In the genomic region with DNA sequence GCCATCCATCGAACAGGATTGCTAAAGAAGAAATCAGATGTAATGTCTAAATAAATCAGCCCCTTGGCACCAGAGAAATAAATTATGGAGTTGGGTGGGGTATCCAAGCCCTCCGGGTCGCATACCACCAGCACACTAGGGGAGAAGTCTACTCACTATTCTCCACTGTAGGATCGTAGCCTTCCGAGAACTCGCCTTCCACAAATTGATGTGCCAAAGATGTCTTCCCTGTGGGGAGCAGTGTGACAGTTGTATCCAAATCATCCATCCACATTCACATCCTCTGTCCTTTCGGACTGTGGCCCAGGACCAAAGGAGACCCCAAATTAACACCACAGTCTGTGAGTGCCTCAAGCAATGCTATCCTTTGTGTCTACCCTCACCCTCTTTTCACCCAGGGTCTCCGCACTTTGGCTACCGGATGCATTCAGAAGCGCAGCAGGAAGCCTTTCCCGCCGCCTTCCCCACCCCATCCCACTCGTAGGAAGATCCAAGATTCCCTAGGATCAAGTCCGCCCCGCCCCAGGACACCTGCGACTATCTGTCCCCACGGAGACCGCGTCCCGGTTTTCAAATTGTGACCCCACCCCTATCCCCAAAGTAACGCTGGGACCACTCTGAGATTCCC, we compare ENCODE assay signal across 8 cellular contexts. TPM values are rescaled to one million over a fixed set of nuclear protein-coding genes. Genes with fewer than 3 reads are reported as not detected.
DNase-seq lines count a peak whose midpoint lies in the region; ATAC-seq and TF ChIP-seq lines count a peak whose summit lies in the region.

No MANE protein-coding gene starts in this region.

- H3K4me2 ChIP-seq in MM.1S (ENCODE audit: low read depth, low read length) (peak overlapping the region; percentile 91), neuronal stem cell (ENCODE audit: insufficient read depth, low read length, poor library complexity, severe bottlenecking) (peak overlapping the region; percentile 85)

- H4K20me1 ChIP-seq in MM.1S (ENCODE audit: insufficient read depth, low read length), result no peaks in the 10 kb centered on the region

- H2BK120ac ChIP-seq in neuronal stem cell (ENCODE audit: low read depth, low read length), result no peak overlapping the region

- H3K9me3 ChIP-seq in MM.1S (replicated peaks; ENCODE audit: insufficient read depth, low read length) (no peaks in the 10 kb centered on the region), ectodermal cell (ENCODE audit: control insufficient read depth, low read length) (no peaks in the 10 kb centered on the region), neuronal stem cell (replicated peaks in 1 of 2; ENCODE audit: control insufficient read depth in 2 of 2, insufficient read depth in 1 of 2, low read depth in 1 of 2, low read length in 2 of 2) (no peaks in the 10 kb centered on the region)

- no peak overlapping the region for H3K18ac ChIP-seq in neuronal stem cell (ENCODE audit: low read length)

- no peak overlapping the region for H2AK5ac ChIP-seq in neuronal stem cell (ENCODE audit: low read depth, low read length)

- no peak overlapping the region for H2BK15ac ChIP-seq in neuronal stem cell (ENCODE audit: low read length)

- H3K4me1 ChIP-seq in MM.1S (ENCODE audit: low read length) (peaks cover 6% of the 10 kb centered on the region), ectodermal cell (ENCODE audit: control insufficient read depth, insufficient read depth, low read length) (peaks cover 4% of the 10 kb centered on the region), neuronal stem cell (ENCODE audit: control insufficient read depth in 2 of 2, insufficient read depth in 1 of 2, low read depth in 1 of 2, low read length in 2 of 2) (peaks cover 4 to 9% of the 10 kb centered on the region in 2 donors)

- H3K4ac ChIP-seq in neuronal stem cell (ENCODE audit: low read length), result no peak overlapping the region

- H4K8ac ChIP-seq in neuronal stem cell (ENCODE audit: low read depth, low read length), result no peak overlapping the region

- H3K79me2 ChIP-seq in MM.1S (ENCODE audit: low read length), result peaks cover 12% of the 10 kb centered on the region

- peak overlapping the region; percentile 70 for H3K9ac ChIP-seq in MM.1S (ENCODE audit: low read length)
- H3K9ac ChIP-seq in neuronal stem cell (ENCODE audit: low read depth, low read length, poor library complexity), result peak overlapping the region; percentile 32

- H2BK12ac ChIP-seq in neuronal stem cell (ENCODE audit: low read length), result no peak overlapping the region

- H3F3A ChIP-seq in MM.1S (ENCODE audit: insufficient read depth, low read length), result peaks cover 6% of the 10 kb centered on the region; the same call in 1 of the 2 replicates

- H2BK5ac ChIP-seq in neuronal stem cell (ENCODE audit: low read length), result no peak overlapping the region

- no peak overlapping the region for H3K23ac ChIP-seq in neuronal stem cell (ENCODE audit: low read depth, low read length, poor library complexity)

- H2AFZ ChIP-seq in MM.1S (ENCODE audit: low read length) (peak overlapping the region; percentile 91), neuronal stem cell (ENCODE audit: low read length) (peak overlapping the region; percentile 96)

- 20 to 22% methylated on average over 20 to 21 of the region's 21 CpGs for WGBS in ectodermal cell, 2 experiments
- no CpG with 5 or more reads among the region's 21 CpGs for WGBS in neuronal stem cell (ENCODE audit: extremely low coverage in 2 of 2, insufficient read length in 2 of 2, insufficient replicate concordance in 1 of 2), 2 donors

- no peak overlapping the region for H3K14ac ChIP-seq in neuronal stem cell (ENCODE audit: low read length)

- no peaks in the 10 kb centered on the region for H3K36me3 ChIP-seq in MM.1S (replicated peaks; ENCODE audit: insufficient read depth, low read length)
- no peaks in the 10 kb centered on the region for H3K36me3 ChIP-seq in ectodermal cell (ENCODE audit: control insufficient read depth, insufficient read depth, low read length)
- peaks cover 0 to 3% of the 10 kb centered on the region in 2 donors for H3K36me3 ChIP-seq in neuronal stem cell (replicated peaks in 1 of 2; ENCODE audit: control insufficient read depth in 2 of 2, insufficient read depth in 2 of 2, low read length in 2 of 2)

- no peaks in the 10 kb centered on the region for H3K9me2 ChIP-seq in MM.1S (replicated peaks; ENCODE audit: insufficient read depth, low read length)

- H3K27me3 ChIP-seq in MM.1S (replicated peaks; ENCODE audit: insufficient read depth, low read length) (no peaks in the 10 kb centered on the region), ectodermal cell (ENCODE audit: control insufficient read depth, insufficient read depth, low read length, poor library complexity, severe bottlenecking) (peaks cover 19% of the 10 kb centered on the region), neuronal stem cell (ENCODE audit: control insufficient read depth in 3 of 3, insufficient read depth in 3 of 3, low read depth in 1 of 3, low read length in 3 of 3) (peaks cover 0 to 7% (median 0%) of the 10 kb centered on the region in 3 experiments)

- DNase-seq in COLO668 (lab: John Stamatoyannopoulos, UW; ENCODE audit: unreplicated experiment) (peak; percentile 25), MM.1S (no peak), neuronal stem cell (ENCODE audit: low spot score) (no peak), NCI-H226 (no peak)

- no peak for TF ChIP-seq CTCF in MM.1S (IDR thresholded peaks at IDR 0.05; ENCODE audit: low read length)

- ATAC-seq in GM21786 (IDR thresholded peaks at IDR 0.05; ENCODE audit: unreplicated experiment) (no peak), GM18870 (IDR thresholded peaks at IDR 0.05; ENCODE audit: unreplicated experiment) (no peak), HG02981 (IDR thresholded peaks at IDR 0.05; ENCODE audit: unreplicated experiment) (no peak)

- H4K91ac ChIP-seq in neuronal stem cell (ENCODE audit: low read depth, low read length, poor library complexity), result no peak overlapping the region

- peak overlapping the region; percentile 66; the same call in 1 of the 2 replicates for H3K27ac ChIP-seq in MM.1S (ENCODE audit: low read length)
- no peak overlapping the region for H3K27ac ChIP-seq in ectodermal cell (ENCODE audit: insufficient read depth, low read depth, low read length, poor library complexity, severe bottlenecking)
- H3K27ac ChIP-seq in neuronal stem cell (replicated peaks; ENCODE audit: low read length), result no peak overlapping the region

- peak overlapping the region; percentile 92 for H3K4me3 ChIP-seq in MM.1S (ENCODE audit: low read length)
- H3K4me3 ChIP-seq in ectodermal cell (ENCODE audit: insufficient read depth, low read depth, low read length), result peak overlapping the region; percentile 62
- H3K4me3 ChIP-seq in neuronal stem cell (ENCODE audit: low read length in 2 of 2), result peak overlapping the region; percentile 53 to 86

- no peaks in the 10 kb centered on the region for H3K79me1 ChIP-seq in neuronal stem cell (ENCODE audit: low read depth, low read length)

RNA-seq across cellular contexts. Expression of a gene that starts 0.8 kb away (rescaled TPM):
- 4.0 TPM for polyA plus RNA-seq in ectodermal cell (2013, experiment 1 of 4)
- polyA plus RNA-seq in ectodermal cell (2013, experiment 2 of 4), result 1.8 TPM
- 3.4 TPM for polyA plus RNA-seq in ectodermal cell (2013, experiment 3 of 4)
- 2.4 TPM for polyA plus RNA-seq in ectodermal cell (2013, experiment 4 of 4)
- polyA plus RNA-seq in neuronal stem cell (2013, experiment 1 of 2), result 4.0 TPM
- 4.1 TPM for polyA plus RNA-seq in neuronal stem cell (2013, experiment 2 of 2)

RNA-seq across cellular contexts. Expression of a gene that starts 8.4 kb away (rescaled TPM):
- 38.6 TPM for polyA plus RNA-seq in ectodermal cell (2013, experiment 1 of 4)
- 59.7 TPM for polyA plus RNA-seq in ectodermal cell (2013, experiment 2 of 4)
- 36.7 TPM for polyA plus RNA-seq in ectodermal cell (2013, experiment 3 of 4)
- polyA plus RNA-seq in ectodermal cell (2013, experiment 4 of 4), result 50.5 TPM
- 10.4 TPM for polyA plus RNA-seq in neuronal stem cell (2013, experiment 1 of 2)
- 10.8 TPM for polyA plus RNA-seq in neuronal stem cell (2013, experiment 2 of 2)

RNA-seq across cellular contexts. Expression of a gene that starts 25.6 kb away (rescaled TPM):
- 0.48 TPM for polyA plus RNA-seq in ectodermal cell (2013, experiment 1 of 4)
- polyA plus RNA-seq in ectodermal cell (2013, experiment 2 of 4), result 0.27 TPM
- 0.16 TPM for polyA plus RNA-seq in ectodermal cell (2013, experiment 3 of 4)
- polyA plus RNA-seq in ectodermal cell (2013, experiment 4 of 4), result 0.20 TPM
- 0.14 TPM for polyA plus RNA-seq in neuronal stem cell (2013, experiment 1 of 2)
- polyA plus RNA-seq in neuronal stem cell (2013, experiment 2 of 2), result 0.12 TPM

RNA-seq across cellular contexts. Expression of a gene that starts 41.7 kb away (rescaled TPM):
- polyA plus RNA-seq in ectodermal cell (2013, experiment 1 of 4), result 87.4 TPM
- 81.7 TPM for polyA plus RNA-seq in ectodermal cell (2013, experiment 2 of 4)
- polyA plus RNA-seq in ectodermal cell (2013, experiment 3 of 4), result 65.7 TPM
- 90.2 TPM for polyA plus RNA-seq in ectodermal cell (2013, experiment 4 of 4)
- polyA plus RNA-seq in neuronal stem cell (2013, experiment 1 of 2), result 46.3 TPM
- polyA plus RNA-seq in neuronal stem cell (2013, experiment 2 of 2), result 47.9 TPM

RNA-seq across cellular contexts. Expression of a gene that starts 50.4 kb away (rescaled TPM):
- polyA plus RNA-seq in ectodermal cell (2013, experiment 1 of 4), result 39.1 TPM
- 42.3 TPM for polyA plus RNA-seq in ectodermal cell (2013, experiment 2 of 4)
- polyA plus RNA-seq in ectodermal cell (2013, experiment 3 of 4), result 34.5 TPM
- polyA plus RNA-seq in ectodermal cell (2013, experiment 4 of 4), result 37.3 TPM
- polyA plus RNA-seq in neuronal stem cell (2013, experiment 1 of 2), result 36.1 TPM
- 34.4 TPM for polyA plus RNA-seq in neuronal stem cell (2013, experiment 2 of 2)
